Comparison of ENCODE assay signal across 1 cellular context in the genomic region with DNA sequence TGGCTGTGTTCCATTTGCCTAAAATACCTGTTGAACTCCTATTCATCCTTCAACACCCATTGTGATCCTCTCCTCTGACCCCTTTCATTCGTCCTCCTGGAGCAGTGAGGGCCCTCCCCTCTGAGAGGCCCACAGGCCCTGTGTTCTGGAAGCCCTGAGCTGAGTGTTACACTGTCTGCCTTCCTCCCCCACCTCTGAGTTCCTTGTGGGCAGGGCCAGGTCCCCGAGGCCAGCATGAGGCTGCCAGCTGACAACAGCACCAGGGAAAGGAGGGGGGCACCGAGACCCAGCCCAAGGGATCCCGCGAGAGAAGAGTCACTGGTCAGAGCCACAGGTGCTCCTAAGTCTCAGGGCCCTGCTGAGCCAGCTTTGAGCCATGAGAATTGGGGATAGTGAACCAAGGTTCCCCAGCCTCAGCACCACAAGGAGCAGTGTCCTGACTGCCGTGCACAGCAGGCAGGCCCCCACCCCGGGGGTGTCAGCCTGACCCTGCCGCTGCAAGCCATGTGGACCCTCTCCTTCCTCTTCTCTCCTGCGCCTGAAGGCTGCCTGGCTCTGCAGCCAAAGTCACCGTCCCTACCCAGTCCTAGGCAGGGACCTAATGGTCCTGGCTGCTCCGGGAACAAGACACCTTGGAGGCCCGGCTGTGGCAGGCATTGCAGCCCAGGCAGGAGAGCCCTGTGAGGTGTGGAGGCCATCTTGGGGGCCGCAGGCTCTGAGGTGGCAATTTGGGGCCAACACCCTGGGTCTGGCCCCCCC.
TF ChIP-seq lines count a peak whose summit lies in the region.

No MANE protein-coding gene starts in this region.

TF ChIP-seq in GM23338, 12 proteins besides CTCF, POLR2A, EP300 and RAD21 (continued from another document):
- TF ChIP-seq, protein P1, sequence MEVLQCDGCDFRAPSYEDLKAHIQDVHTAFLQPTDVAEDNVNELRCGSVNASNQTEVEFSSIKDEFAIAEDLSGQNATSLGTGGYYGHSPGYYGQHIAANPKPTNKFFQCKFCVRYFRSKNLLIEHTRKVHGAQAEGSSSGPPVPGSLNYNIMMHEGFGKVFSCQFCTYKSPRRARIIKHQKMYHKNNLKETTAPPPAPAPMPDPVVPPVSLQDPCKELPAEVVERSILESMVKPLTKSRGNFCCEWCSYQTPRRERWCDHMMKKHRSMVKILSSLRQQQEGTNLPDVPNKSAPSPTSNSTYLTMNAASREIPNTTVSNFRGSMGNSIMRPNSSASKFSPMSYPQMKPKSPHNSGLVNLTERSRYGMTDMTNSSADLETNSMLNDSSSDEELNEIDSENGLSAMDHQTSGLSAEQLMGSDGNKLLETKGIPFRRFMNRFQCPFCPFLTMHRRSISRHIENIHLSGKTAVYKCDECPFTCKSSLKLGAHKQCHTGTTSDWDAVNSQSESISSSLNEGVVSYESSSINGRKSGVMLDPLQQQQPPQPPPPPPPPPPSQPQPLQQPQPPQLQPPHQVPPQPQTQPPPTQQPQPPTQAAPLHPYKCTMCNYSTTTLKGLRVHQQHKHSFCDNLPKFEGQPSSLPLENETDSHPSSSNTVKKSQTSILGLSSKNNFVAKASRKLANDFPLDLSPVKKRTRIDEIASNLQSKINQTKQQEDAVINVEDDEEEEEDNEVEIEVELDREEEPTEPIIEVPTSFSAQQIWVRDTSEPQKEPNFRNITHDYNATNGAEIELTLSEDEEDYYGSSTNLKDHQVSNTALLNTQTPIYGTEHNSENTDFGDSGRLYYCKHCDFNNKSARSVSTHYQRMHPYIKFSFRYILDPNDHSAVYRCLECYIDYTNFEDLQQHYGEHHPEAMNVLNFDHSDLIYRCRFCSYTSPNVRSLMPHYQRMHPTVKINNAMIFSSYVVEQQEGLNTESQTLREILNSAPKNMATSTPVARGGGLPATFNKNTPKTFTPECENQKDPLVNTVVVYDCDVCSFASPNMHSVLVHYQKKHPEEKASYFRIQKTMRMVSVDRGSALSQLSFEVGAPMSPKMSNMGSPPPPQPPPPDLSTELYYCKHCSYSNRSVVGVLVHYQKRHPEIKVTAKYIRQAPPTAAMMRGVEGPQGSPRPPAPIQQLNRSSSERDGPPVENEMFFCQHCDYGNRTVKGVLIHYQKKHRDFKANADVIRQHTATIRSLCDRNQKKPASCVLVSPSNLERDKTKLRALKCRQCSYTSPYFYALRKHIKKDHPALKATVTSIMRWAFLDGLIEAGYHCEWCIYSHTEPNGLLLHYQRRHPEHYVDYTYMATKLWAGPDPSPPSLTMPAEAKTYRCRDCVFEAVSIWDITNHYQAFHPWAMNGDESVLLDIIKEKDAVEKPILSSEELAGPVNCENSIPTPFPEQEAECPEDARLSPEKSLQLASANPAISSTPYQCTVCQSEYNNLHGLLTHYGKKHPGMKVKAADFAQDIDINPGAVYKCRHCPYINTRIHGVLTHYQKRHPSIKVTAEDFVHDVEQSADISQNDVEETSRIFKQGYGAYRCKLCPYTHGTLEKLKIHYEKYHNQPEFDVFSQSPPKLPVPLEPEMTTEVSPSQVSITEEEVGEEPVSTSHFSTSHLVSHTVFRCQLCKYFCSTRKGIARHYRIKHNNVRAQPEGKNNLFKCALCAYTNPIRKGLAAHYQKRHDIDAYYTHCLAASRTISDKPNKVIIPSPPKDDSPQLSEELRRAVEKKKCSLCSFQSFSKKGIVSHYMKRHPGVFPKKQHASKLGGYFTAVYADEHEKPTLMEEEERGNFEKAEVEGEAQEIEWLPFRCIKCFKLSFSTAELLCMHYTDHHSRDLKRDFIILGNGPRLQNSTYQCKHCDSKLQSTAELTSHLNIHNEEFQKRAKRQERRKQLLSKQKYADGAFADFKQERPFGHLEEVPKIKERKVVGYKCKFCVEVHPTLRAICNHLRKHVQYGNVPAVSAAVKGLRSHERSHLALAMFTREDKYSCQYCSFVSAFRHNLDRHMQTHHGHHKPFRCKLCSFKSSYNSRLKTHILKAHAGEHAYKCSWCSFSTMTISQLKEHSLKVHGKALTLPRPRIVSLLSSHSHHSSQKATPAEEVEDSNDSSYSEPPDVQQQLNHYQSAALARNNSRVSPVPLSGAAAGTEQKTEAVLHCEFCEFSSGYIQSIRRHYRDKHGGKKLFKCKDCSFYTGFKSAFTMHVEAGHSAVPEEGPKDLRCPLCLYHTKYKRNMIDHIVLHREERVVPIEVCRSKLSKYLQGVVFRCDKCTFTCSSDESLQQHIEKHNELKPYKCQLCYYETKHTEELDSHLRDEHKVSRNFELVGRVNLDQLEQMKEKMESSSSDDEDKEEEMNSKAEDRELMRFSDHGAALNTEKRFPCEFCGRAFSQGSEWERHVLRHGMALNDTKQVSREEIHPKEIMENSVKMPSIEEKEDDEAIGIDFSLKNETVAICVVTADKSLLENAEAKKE (CRISPR knock-in tag; IDR thresholded peaks at IDR 0.05) = no peak
- TF ChIP-seq EZH2phosphoT487 (IDR thresholded peaks at IDR 0.05; ENCODE audit: unreplicated experiment) (no peak), STAT1 (IDR thresholded peaks at IDR 0.05; ENCODE audit: unreplicated experiment) (no peak)
